21 cellular contexts compared by ENCODE assay signal in the genomic region with DNA sequence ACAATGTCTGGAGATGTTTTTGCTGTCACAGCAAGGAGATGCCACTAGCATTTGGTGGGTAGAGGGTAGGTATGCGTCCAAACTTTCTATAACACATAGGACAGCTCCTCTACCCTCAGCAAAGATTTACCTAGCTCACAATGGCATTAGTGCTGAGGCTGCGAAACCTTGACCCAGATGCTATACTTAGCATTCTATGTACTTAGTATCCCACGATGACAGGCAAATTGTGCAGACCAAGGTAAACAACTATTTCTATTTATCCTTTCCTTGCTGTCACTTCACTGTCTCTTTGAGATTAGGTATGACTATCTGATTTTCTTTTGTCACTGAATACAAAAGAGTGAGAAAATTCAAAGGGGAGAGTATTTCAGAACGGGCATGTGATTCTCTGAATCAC.
"Had no signal": no experiment of that assay in that cellular context is flagged by ENCODE, and none has a peak within 500 bp of the region (broad histone marks: within the 10 kb centered on the region; RNA-seq: fewer than 3 reads in every experiment).

No MANE protein-coding gene starts in this region.

- H3K27ac ChIP-seq: coronary artery, heart left ventricle, sigmoid colon, skin epidermis, stomach, thoracic aorta had no signal

- DNase-seq: effector CD4-positive, alpha-beta T cell; heart left ventricle; hippocampal formation; kidney glomerular epithelial cell; mammary epithelial cell; mucosa of descending colon; naive thymus-derived CD8-positive, alpha-beta T cell; posterior cingulate gyrus; sigmoid colon; stimulated activated CD4-positive, alpha-beta T cell treated with anti-CD3 and anti-CD28 coated beads, Interleukin-2, amount 100 ng/mL, for 24 hours; stimulated activated CD4-positive, alpha-beta T cell treated with anti-CD3 and anti-CD28 coated beads, Interleukin-4, amount 100 ng/mL, for 4 hours; stimulated activated naive CD4-positive, alpha-beta T cell; stomach; substantia nigra; trophoblast cell had no signal

- ATAC-seq: esophagus mucosa; heart left ventricle; mucosa of descending colon; naive thymus-derived CD8-positive, alpha-beta T cell had no signal

- H3K9me3 ChIP-seq: heart left ventricle, mucosa of descending colon, sigmoid colon, stomach, thoracic aorta had no signal

- H3K36me3 ChIP-seq: heart left ventricle, sigmoid colon, stomach, thoracic aorta had no signal

- H3K27me3 ChIP-seq: heart left ventricle, sigmoid colon, stomach had no signal

- FAIRE-seq: endometrium, frontal cortex had no signal

- H3K4me1 ChIP-seq: heart left ventricle, sigmoid colon, stomach had no signal

- H3K4me3 ChIP-seq: coronary artery, heart left ventricle, mucosa of descending colon, sigmoid colon, skin epidermis, stomach, thoracic aorta had no signal
